Comparison of ENCODE assay signal across 8 cellular contexts in the genomic region with DNA sequence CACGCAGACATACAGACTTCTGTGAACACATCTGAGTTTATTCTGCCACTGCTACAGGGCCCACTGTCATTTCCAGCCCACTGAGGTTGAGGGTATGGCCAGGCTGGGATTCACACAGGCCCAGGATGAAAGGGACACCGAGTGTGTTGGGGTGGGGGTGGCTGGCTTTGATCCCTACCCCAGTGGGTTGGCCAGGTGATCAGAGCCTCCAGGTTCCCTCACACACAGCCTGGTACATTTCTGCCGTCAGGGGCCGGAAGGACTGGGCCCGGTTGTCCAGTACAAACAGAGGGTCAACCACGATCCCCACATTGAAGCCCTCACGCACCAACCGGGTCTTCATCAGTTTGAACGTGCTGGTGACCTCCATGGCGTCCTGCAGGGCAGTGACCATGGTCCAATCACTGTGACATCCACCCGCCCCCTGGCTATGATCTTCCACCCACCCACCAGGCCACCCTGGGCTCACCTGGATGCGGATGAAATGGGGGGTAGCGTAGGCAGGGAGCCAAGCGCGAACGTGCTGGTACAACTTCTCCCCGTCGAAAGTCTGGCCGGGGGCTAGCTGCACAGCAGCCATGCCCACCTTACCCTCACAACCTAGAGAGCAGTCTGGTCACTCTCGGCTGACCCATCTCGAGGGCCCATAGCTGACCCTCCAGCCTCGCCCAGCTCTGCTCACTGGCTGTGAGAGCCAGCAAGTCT. TPM values are rescaled to one million over a fixed set of nuclear protein-coding genes. Genes with fewer than 3 reads are reported as not detected.
DNase-seq lines count a peak whose midpoint lies in the region; ATAC-seq and TF ChIP-seq lines count a peak whose summit lies in the region.

No MANE protein-coding gene starts in this region.

- peak overlapping the region; percentile 76 for H3K9ac ChIP-seq in KMS-11

- DNase-seq in CD14-positive monocyte (ENCODE audit: low spot score) (no peak), ecto neural progenitor cell (ENCODE audit: low spot score) (peak; percentile 44), cortex of kidney (lab: John Stamatoyannopoulos, UW) (no peak), AG20443 (ENCODE audit: low spot score) (no peak)
- DNase-seq in natural killer cell treated with Interleukin-12 subunit alpha and Interleukin-12 subunit beta and Interleukin-15 and Interleukin-18, amount 100 ng/mL, for 72 hours (ENCODE audit: low spot score): no peak
- no peak for DNase-seq in stimulated activated CD4-positive, alpha-beta T cell treated with anti-CD3 and anti-CD28 coated beads, Interleukin-1b, Interleukin-23, amount 100 ng/mL, for 48 hours

- peaks cover 4 to 9% (median 7%) of the 10 kb centered on the region in 3 donors for H3K27me3 Mint-ChIP-seq in CD14-positive monocyte (ENCODE audit: low read depth in 3 of 3)
- H3K27me3 Mint-ChIP-seq in natural killer cell treated with Interleukin-12 subunit alpha and Interleukin-12 subunit beta and Interleukin-15 and Interleukin-18, amount 100 ng/mL, for 72 hours: no peaks in the 10 kb centered on the region

- H3K27ac ChIP-seq in KMS-11: peak overlapping the region; percentile 33; the same call in 1 of the 2 replicates

- H4K20me1 ChIP-seq in KMS-11 (ENCODE audit: insufficient read depth): no peaks in the 10 kb centered on the region

- H3K4me3 ChIP-seq in KMS-11 (IDR thresholded peaks at IDR 0.05; ENCODE audit: insufficient read depth, low read depth, low read length): no peak overlapping the region

- peak overlapping the region in 2 of 7 donors; percentile 88 to 93 for H3K27ac Mint-ChIP-seq in CD14-positive monocyte
- H3K27ac Mint-ChIP-seq in natural killer cell treated with Interleukin-12 subunit alpha and Interleukin-12 subunit beta and Interleukin-15 and Interleukin-18, amount 100 ng/mL, for 72 hours: peak overlapping the region; percentile 88 to 90

- peaks cover 10% of the 10 kb centered on the region for H3K4me1 ChIP-seq in KMS-11 (ENCODE audit: low read depth, poor library complexity, severe bottlenecking)

- H3K36me3 Mint-ChIP-seq in CD14-positive monocyte: peaks cover 0 to 6% of the 10 kb centered on the region in 2 donors
- peaks cover 6% of the 10 kb centered on the region for H3K36me3 Mint-ChIP-seq in natural killer cell treated with Interleukin-12 subunit alpha and Interleukin-12 subunit beta and Interleukin-15 and Interleukin-18, amount 100 ng/mL, for 72 hours

- peaks cover 14% of the 10 kb centered on the region for H3K4me1 Mint-ChIP-seq in CD14-positive monocyte
- H3K4me1 Mint-ChIP-seq in natural killer cell treated with Interleukin-12 subunit alpha and Interleukin-12 subunit beta and Interleukin-15 and Interleukin-18, amount 100 ng/mL, for 72 hours (ENCODE audit: low read depth in 2 of 2): peaks cover 12 to 17% of the 10 kb centered on the region in 2 donors

- peak overlapping the region; percentile 77 for H2AFZ ChIP-seq in KMS-11 (ENCODE audit: low read depth)

- H3K36me3 ChIP-seq in KMS-11 (ENCODE audit: insufficient read depth): no peaks in the 10 kb centered on the region

- ATAC-seq in natural killer cell treated with Interleukin-12 subunit alpha and Interleukin-12 subunit beta and Interleukin-15 and Interleukin-18, amount 100 ng/mL, for 72 hours: no peak
- no peak for ATAC-seq in GM18498 (IDR thresholded peaks at IDR 0.05; ENCODE audit: unreplicated experiment)

- peaks cover 14 to 28% (median 20%) of the 10 kb centered on the region in 7 donors for H3K9me3 Mint-ChIP-seq in CD14-positive monocyte
- peaks cover 6% of the 10 kb centered on the region for H3K9me3 Mint-ChIP-seq in natural killer cell treated with Interleukin-12 subunit alpha and Interleukin-12 subunit beta and Interleukin-15 and Interleukin-18, amount 100 ng/mL, for 72 hours

- H3K4me3 Mint-ChIP-seq in CD14-positive monocyte: peak overlapping the region; percentile 82 to 90
- H3K4me3 Mint-ChIP-seq in natural killer cell treated with Interleukin-12 subunit alpha and Interleukin-12 subunit beta and Interleukin-15 and Interleukin-18, amount 100 ng/mL, for 72 hours: peak overlapping the region; percentile 96

- peaks cover 16% of the 10 kb centered on the region; the same call in 1 of the 2 replicates for H3K79me2 ChIP-seq in KMS-11 (ENCODE audit: insufficient read depth, low read depth)

- H3K27me3 ChIP-seq in KMS-11 (ENCODE audit: insufficient read depth, low read depth): no peaks in the 10 kb centered on the region

- intact Hi-C loops in CD14-positive monocyte (cut with micrococcal nuclease): loop anchor here in 1 of 2 donors (1.0 kb wide), 1 partner anchor 31 kb away; a partner anchor contains a TSS

- TF ChIP-seq CTCF in CD14-positive monocyte (IDR thresholded peaks at IDR 0.05) (no peak), KMS-11 (conservative IDR thresholded peaks at IDR 0.05; ENCODE audit: low read depth, low read length) (no peak)

- H3K4me2 ChIP-seq in KMS-11: peak overlapping the region; percentile 96

RNA-seq across cellular contexts. Expression of a gene that starts 13.3 kb away (rescaled TPM):
- polyA plus RNA-seq in CD14-positive monocyte: 1 to 10 TPM; 2.8 to 2.9 TPM
- total RNA-seq in natural killer cell treated with Interleukin-12 subunit alpha and Interleukin-12 subunit beta and Interleukin-15 and Interleukin-18, amount 100 ng/mL, for 72 hours: 10 to 100 TPM; 15.1 to 29.1 TPM

RNA-seq across cellular contexts. Expression of a gene that starts 21.1 kb away (rescaled TPM):
- polyA plus RNA-seq in CD14-positive monocyte: 1 to 10 TPM; 2.2 to 2.6 TPM
- 10 to 100 TPM; 18.0 to 25.9 TPM for total RNA-seq in natural killer cell treated with Interleukin-12 subunit alpha and Interleukin-12 subunit beta and Interleukin-15 and Interleukin-18, amount 100 ng/mL, for 72 hours

RNA-seq across cellular contexts. Expression of a gene that starts 22.3 kb away (rescaled TPM):
- 1 to 10 TPM; 2.0 to 2.2 TPM for polyA plus RNA-seq in CD14-positive monocyte
- total RNA-seq in natural killer cell treated with Interleukin-12 subunit alpha and Interleukin-12 subunit beta and Interleukin-15 and Interleukin-18, amount 100 ng/mL, for 72 hours: 1 to 10 TPM; 3.9 to 5.8 TPM

RNA-seq across cellular contexts. Expression of a gene that starts 31.6 kb away (rescaled TPM):
- polyA plus RNA-seq in CD14-positive monocyte: 1 to 10 TPM; 4.1 to 5.3 TPM
- 10 to 100 TPM; 15.2 to 15.5 TPM for total RNA-seq in natural killer cell treated with Interleukin-12 subunit alpha and Interleukin-12 subunit beta and Interleukin-15 and Interleukin-18, amount 100 ng/mL, for 72 hours

RNA-seq across cellular contexts. Expression of a gene that starts 45.4 kb away (rescaled TPM):
- polyA plus RNA-seq in CD14-positive monocyte: 10 to 100 TPM; 16.2 to 35.0 TPM
- total RNA-seq in natural killer cell treated with Interleukin-12 subunit alpha and Interleukin-12 subunit beta and Interleukin-15 and Interleukin-18, amount 100 ng/mL, for 72 hours: 100 to 1,000 TPM; 424 to 774 TPM
